In genomic region chr17:43220511-43221125, GRCh38 we compare ENCODE assay signal across 25 cellular contexts. TPM values are rescaled to one million over a fixed set of nuclear protein-coding genes. Genes with fewer than 3 reads are reported as not detected.
"Had no signal": no experiment of that assay in that cellular context is flagged by ENCODE, and none has a peak within 500 bp of the region (broad histone marks: within the 10 kb centered on the region; RNA-seq: fewer than 3 reads in every experiment).

No MANE protein-coding gene starts in this region.

- H3K36me3 ChIP-seq: colonic mucosa, pancreas had no signal

- ATAC-seq: heart right ventricle; left colon; mucosa of descending colon; pancreas; psoas muscle; right cardiac atrium; stimulated activated naive B cell treated with anti-CD40 and anti-IgM and Interleukin-4, amounts not matched to agents 10 μg/mL and 1 μg/mL and 100 μg/mL, for 72 hours; WTC11 had no signal

- H3K27me3 ChIP-seq: colonic mucosa, heart right ventricle, neutrophil, pancreas, upper lobe of left lung had no signal

- H3K4me3 ChIP-seq: colonic mucosa, heart right ventricle, mucosa of descending colon, pancreas, psoas muscle, skin epidermis, upper lobe of left lung had no signal

- H3K4me3 Mint-ChIP-seq: activated naive CD8-positive, alpha-beta T cell treated with anti-CD3 and anti-CD28 coated beads for 36 hours; central memory CD8-positive, alpha-beta T cell; stimulated activated naive B cell treated with anti-CD40 and anti-IgM and Interleukin-4, amounts not matched to agents 10 μg/mL and 1 μg/mL and 100 μg/mL, for 72 hours; WTC11 had no signal

- H3K27ac Mint-ChIP-seq: WTC11 had no signal

- H3K36me3 Mint-ChIP-seq: WTC11 had no signal

- H3K4me1 ChIP-seq: colonic mucosa, psoas muscle, upper lobe of left lung had no signal

- H3K4me1 Mint-ChIP-seq: WTC11 had no signal

- H3K9me3 ChIP-seq: colonic mucosa, heart right ventricle, mucosa of descending colon, neutrophil, pancreas, psoas muscle, upper lobe of left lung had no signal

- H3K27ac ChIP-seq: colonic mucosa, heart right ventricle, neutrophil, pancreas, psoas muscle, skin epidermis, upper lobe of left lung had no signal

- DNase-seq: activated CD4-positive, alpha-beta T cell treated with anti-CD3 and anti-CD28 coated beads, Interleukin-2, amount 50 U/mL, for 48 hours; activated naive CD4-positive, alpha-beta T cell treated with Interleukin-2 at 50 U/mL for 16 hours; activated naive CD8-positive, alpha-beta T cell treated with anti-CD3 and anti-CD28 coated beads for 36 hours; colonic mucosa; heart right ventricle; islet precursor cell; left colon; mesenchymal stem cell; mucosa of descending colon; psoas muscle; right cardiac atrium; stimulated activated naive B cell treated with anti-CD40 and anti-IgM and Interleukin-4, amounts not matched to agents 10 μg/mL and 1 μg/mL and 100 μg/mL, for 72 hours; T-helper 1 cell; T1000; upper lobe of left lung had no signal

- H3K9me3 Mint-ChIP-seq: activated naive CD8-positive, alpha-beta T cell treated with anti-CD3 and anti-CD28 coated beads for 36 hours; central memory CD8-positive, alpha-beta T cell; stimulated activated naive B cell treated with anti-CD40 and anti-IgM and Interleukin-4, amounts not matched to agents 10 μg/mL and 1 μg/mL and 100 μg/mL, for 72 hours; WTC11 had no signal

- H3K27me3 Mint-ChIP-seq: activated naive CD8-positive, alpha-beta T cell treated with anti-CD3 and anti-CD28 coated beads for 36 hours; central memory CD8-positive, alpha-beta T cell; stimulated activated naive B cell treated with anti-CD40 and anti-IgM and Interleukin-4, amounts not matched to agents 10 μg/mL and 1 μg/mL and 100 μg/mL, for 72 hours had no signal

RNA-seq across cellular contexts. Expression of gene CCDC200, which starts 7.8 kb away (rescaled TPM):
- total RNA-seq: activated naive CD8-positive, alpha-beta T cell treated with anti-CD3 and anti-CD28 coated beads for 36 hours; astrocyte; colonic mucosa; epithelial cell of proximal tubule; fibroblast of villous mesenchyme; heart right ventricle; left colon; lower leg skin; mucosa of descending colon; psoas muscle; right cardiac atrium; temporal lobe; WTC11 had no signal
- polyA plus RNA-seq: heart right ventricle had no signal

RNA-seq across cellular contexts. Expression of gene RNU2-1, which starts 13.2 kb away (rescaled TPM):
- total RNA-seq: epithelial cell of proximal tubule, fibroblast of villous mesenchyme, lower leg skin, temporal lobe had no signal
- polyA plus RNA-seq: heart right ventricle, pancreas, psoas muscle, right cardiac atrium had no signal
